8 cellular contexts compared by ENCODE assay signal in genomic region chr6:136550045-136550329, GRCh38. TPM values are rescaled to one million over a fixed set of nuclear protein-coding genes. Genes with fewer than 3 reads are reported as not detected.
DNase-seq lines count a peak whose midpoint lies in the region; ATAC-seq, FAIRE-seq and TF ChIP-seq lines count a peak whose summit lies in the region.

No MANE protein-coding gene starts in this region.

- H3K4me2 ChIP-seq in A549: peak overlapping the region; percentile 82

- POLR2A ChIA-PET in A549 (lab: Yijun Ruan, JAX) (no interaction called here), T-cell (lab: Charles Lee) (no interaction called here)

- no peaks in the 10 kb centered on the region for H3K36me3 ChIP-seq in ovary

- ATAC-seq in A549: peak; percentile 64 to 77
- ATAC-seq in GM18505 (IDR thresholded peaks at IDR 0.05; ENCODE audit: unreplicated experiment): peak; percentile 72
- ATAC-seq in HG02885 (IDR thresholded peaks at IDR 0.05; ENCODE audit: poor library complexity, unreplicated experiment): peak; percentile 72
- peak; percentile 39 to 73 (median 59) for ATAC-seq in T-cell (replicated peaks in 1 of 4)
- peak; percentile 66 for ATAC-seq in foreskin keratinocyte

- H3K36me3 Mint-ChIP-seq in T-cell: peaks cover 2% of the 10 kb centered on the region

- DNase-seq in A549 (ENCODE audit: low read depth in 1 of 2, low spot score in 1 of 2) (peak in 1 of 2 experiments; percentile 35), T-cell (peak in 3 of 34 experiments; percentile 6 to 11 (median 10)), foreskin keratinocyte (no peak), ovary (peak in 3 of 5 donors; percentile 19 to 45 (median 35)), T-helper 1 cell (no peak)
- no peak for DNase-seq in NK-92 treated with Interleukin-12 subunit alpha and Interleukin-12 subunit beta, amount 100 ng/mL, for 24 hours (lab: John Stamatoyannopoulos, UW)

- no peak for FAIRE-seq in A549 (lab: Jason Lieb, UNC)

- H3K27ac ChIP-seq in A549 (peak overlapping the region; percentile 93 to 97), foreskin keratinocyte (peak overlapping the region; percentile 77), ovary (peak overlapping the region; percentile 19 to 54)

- peaks cover 34 to 35% of the 10 kb centered on the region in 2 donors for H3K27me3 Mint-ChIP-seq in T-cell

- no peak for TF ChIP-seq CTCF in A549 (IDR thresholded peaks at IDR 0.05)
- no peak for TF ChIP-seq CTCF in foreskin keratinocyte (conservative IDR thresholded peaks at IDR 0.05)
- TF ChIP-seq CTCF in ovary (IDR thresholded peaks at IDR 0.05): no peak

- CTCF ChIA-PET in A549 (lab: Yijun Ruan, JAX) (interaction anchor here (0.6 to 3.2 kb wide), 37 partner anchors 10 to 324 kb away, joined by 3 to 26 read pairs (median 4); partner anchors contain the start of gene MAP3K5), T-cell (lab: Charles Lee) (interaction anchor here (0.6 to 0.7 kb wide), 2 partner anchors 15 to 115 kb away, joined by 3 read pairs; no protein-coding TSS in a partner anchor)

- intact Hi-C loops in ovary (cut with DNase I): no loop called here

- H3K4me3 Mint-ChIP-seq in T-cell: peak overlapping the region; percentile 37 to 60 (median 53)

- no CpG with 5 or more reads among the region's 46 CpGs for WGBS in A549 (ENCODE audit: missing lambda C conversion rate)
- 0 to 1% (median 0%) methylated on average over 10 to 46 of the region's 46 CpGs for WGBS in ovary, 3 donors

- H3K9me3 Mint-ChIP-seq in T-cell: no peaks in the 10 kb centered on the region

- H3K27me3 ChIP-seq in foreskin keratinocyte (no peaks in the 10 kb centered on the region), ovary (no peaks in the 10 kb centered on the region)

- TF ChIP-seq RAD21 in A549 (conservative IDR thresholded peaks at IDR 0.05 in 1 of 2, IDR thresholded peaks at IDR 0.05 in 1 of 2): no peak

- H3K4me1 ChIP-seq in A549 (peaks cover 41% of the 10 kb centered on the region), foreskin keratinocyte (peaks cover 10% of the 10 kb centered on the region), ovary (ENCODE audit: insufficient read depth) (peaks cover 9% of the 10 kb centered on the region)

- TF ChIP-seq POLR2A in A549 (IDR thresholded peaks at IDR 0.05; ENCODE audit: low read length) (no peak), GM18505 (IDR thresholded peaks at IDR 0.05; ENCODE audit: borderline replicate concordance, extremely low read depth, insufficient read depth, insufficient read length) (no peak), ovary (IDR thresholded peaks at IDR 0.05) (no peak)

- peaks cover 4 to 15% (median 5%) of the 10 kb centered on the region in 3 donors for H3K4me1 Mint-ChIP-seq in T-cell

- H3K27ac Mint-ChIP-seq in T-cell: no peak overlapping the region

- H3K9me3 ChIP-seq in A549 (no peaks in the 10 kb centered on the region), ovary (no peaks in the 10 kb centered on the region)

- no peak for TF ChIP-seq EP300 in A549 (IDR thresholded peaks at IDR 0.05)
- TF ChIP-seq EP300 in ovary (IDR thresholded peaks at IDR 0.05): no peak

- H3K4me3 ChIP-seq in A549 (peak overlapping the region; percentile 98), ovary (peak overlapping the region; percentile 63)

TF ChIP-seq in A549, 52 proteins besides CTCF, POLR2A, EP300 and RAD21:
- TF ChIP-seq HOXB5 (CRISPR knock-in tag; IDR thresholded peaks at IDR 0.05) (no peak), ZSCAN20 (CRISPR knock-in tag; IDR thresholded peaks at IDR 0.05) (no peak), NPAS2 (CRISPR knock-in tag; IDR thresholded peaks at IDR 0.05; ENCODE audit: borderline replicate concordance) (no peak), KDM1A (IDR thresholded peaks at IDR 0.05; ENCODE audit: low read depth) (no peak), NFE2L2 (conservative IDR thresholded peaks at IDR 0.05; ENCODE audit: low read length) (no peak), MYC (IDR thresholded peaks at IDR 0.05; ENCODE audit: borderline replicate concordance, low read length) (no peak), SMC3 (IDR thresholded peaks at IDR 0.05) (no peak), RARB (CRISPR knock-in tag; IDR thresholded peaks at IDR 0.05) (no peak), MAX (IDR thresholded peaks at IDR 0.05) (no peak)
- TF ChIP-seq, protein P1, sequence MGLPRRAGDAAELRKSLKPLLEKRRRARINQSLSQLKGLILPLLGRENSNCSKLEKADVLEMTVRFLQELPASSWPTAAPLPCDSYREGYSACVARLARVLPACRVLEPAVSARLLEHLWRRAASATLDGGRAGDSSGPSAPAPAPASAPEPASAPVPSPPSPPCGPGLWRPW (IDR thresholded peaks at IDR 0.05): no peak

RNA-seq across cellular contexts. Expression of gene MAP7, which starts 0.2 kb away (rescaled TPM):
- polyA plus RNA-seq in A549 (2011; rRNA removed) (49.0 and 64.5 TPM in 2 replicates), A549 (2017; fragmentation: RNase III; extraction: RNeasy Plus Mini Kit Qiagen cat#74134 plus additional on column Dnase treatment) (49.5 to 65.0 TPM (median 60.6 TPM) in 3 replicates), foreskin keratinocyte (7.5 and 9.1 TPM in 2 replicates), ovary (1 to 10 TPM; 1.2 to 3.7 TPM)
- 36.9 and 38.4 TPM in 2 replicates for polyA plus RNA-seq in A549 (2012; cell fraction: cytosol; rRNA removed)
- polyA plus RNA-seq in A549 (2012; cell fraction: nucleus; rRNA removed): 41.6 and 44.1 TPM in 2 replicates
- polyA minus RNA-seq in A549 (2011; rRNA and poly(A)+ RNA removed): 27.1 and 28.1 TPM in 2 replicates
- total RNA-seq in T-cell (under 1 TPM; 0.33 to 0.73 (median 0.57) TPM), foreskin keratinocyte (20.8 and 25.4 TPM in 2 replicates), ovary (10 to 100 TPM in 1 of 7 donors, 1 to 10 TPM in 6; 2.6 to 13.0 (median 3.6) TPM)

Comparison
In these comparisons a context has a peak if more than half of its experiments do, and no peak if none do; other contexts are left out.
1. DNase-seq: peak in ovary (3 of 5); none in foreskin keratinocyte (0 of 2), NK-92 treated with Interleukin-12 subunit alpha and Interleukin-12 subunit beta, amount 100 ng/mL, for 24 hours (single experiment) and T-helper 1 cell (0 of 5).
2. H3K27ac ChIP-seq: peak in every context shown above with its lines; median percentile 95 in A549; 77 in foreskin keratinocyte; 36 in ovary.
3. Peak in every context shown above with its lines, with median percentiles within 50 percentile points of each other: ATAC-seq.